In genomic region chr16:67966549-67967182, GRCh38 we compare ENCODE assay signal across 8 cellular contexts. TPM values are rescaled to one million over a fixed set of nuclear protein-coding genes. Genes with fewer than 3 reads are reported as not detected.
DNase-seq lines count a peak whose midpoint lies in the region; ATAC-seq and TF ChIP-seq lines count a peak whose summit lies in the region.

No MANE protein-coding gene starts in this region.

- ATAC-seq in activated naive CD8-positive, alpha-beta T cell treated with anti-CD3 and anti-CD28 coated beads, Interleukin-2, amount 50 U/mL, for 24 hours: no peak
- ATAC-seq in GM21529 (IDR thresholded peaks at IDR 0.05; ENCODE audit: unreplicated experiment): no peak

- H3K36me3 Mint-ChIP-seq in activated naive CD8-positive, alpha-beta T cell treated with anti-CD3 and anti-CD28 coated beads, Interleukin-2, amount 50 U/mL, for 24 hours (ENCODE audit: low read depth): peaks cover 6% of the 10 kb centered on the region

- H3K27ac Mint-ChIP-seq in activated naive CD8-positive, alpha-beta T cell treated with anti-CD3 and anti-CD28 coated beads, Interleukin-2, amount 50 U/mL, for 24 hours: no peak overlapping the region

- no peaks in the 10 kb centered on the region for H3K27me3 ChIP-seq in HL-60 (ENCODE audit: insufficient read depth, poor library complexity, severe bottlenecking)
- H3K27me3 ChIP-seq in tibial nerve: no peaks in the 10 kb centered on the region

- WGBS in tibial nerve, 2 donors: 19 to 38% methylated on average over 3 of the region's 3 CpGs

- in situ Hi-C loops in ACHN (cut with HindIII; ENCODE audit: low pct_ligation_motif_present, low pct_unique_long_range_greater_than_20kb, low sequenced_read_pairs) (no loop called here), GM13977 (cut with MboI; ENCODE audit: low pct_unique_long_range_greater_than_20kb, low sequenced_read_pairs, unreplicated experiment) (no loop called here)

- H3K4me1 Mint-ChIP-seq in activated naive CD8-positive, alpha-beta T cell treated with anti-CD3 and anti-CD28 coated beads, Interleukin-2, amount 50 U/mL, for 24 hours: peaks cover 20% of the 10 kb centered on the region

- H3K4me1 ChIP-seq in tibial nerve: peaks cover 0 to 63% (median 43%) of the 10 kb centered on the region in 4 donors

- H3K27me3 Mint-ChIP-seq in activated naive CD8-positive, alpha-beta T cell treated with anti-CD3 and anti-CD28 coated beads, Interleukin-2, amount 50 U/mL, for 24 hours: no peaks in the 10 kb centered on the region

- peaks cover 0 to 17% (median 5%) of the 10 kb centered on the region in 3 donors for H3K36me3 ChIP-seq in tibial nerve

- TF ChIP-seq EP300 in tibial nerve (IDR thresholded peaks at IDR 0.05): no peak

- H3K4me3 Mint-ChIP-seq in activated naive CD8-positive, alpha-beta T cell treated with anti-CD3 and anti-CD28 coated beads, Interleukin-2, amount 50 U/mL, for 24 hours: peak overlapping the region; percentile 95

- no peaks in the 10 kb centered on the region for H3K9me3 Mint-ChIP-seq in activated naive CD8-positive, alpha-beta T cell treated with anti-CD3 and anti-CD28 coated beads, Interleukin-2, amount 50 U/mL, for 24 hours

- DNase-seq in ACHN (peak; percentile 30), HL-60 (ENCODE audit: low read depth in 1 of 2, low spot score in 1 of 2) (peak; percentile 35 to 37), islet precursor cell (peak; percentile 90), tibial nerve (ENCODE audit: low spot score in 2 of 2) (no peak), GM13977 (ENCODE audit: low spot score) (no peak), HK-2 (ENCODE audit: unreplicated experiment) (no peak)
- DNase-seq in activated naive CD8-positive, alpha-beta T cell treated with anti-CD3 and anti-CD28 coated beads, Interleukin-2, amount 50 U/mL, for 24 hours: no peak

- H3K4me3 ChIP-seq in HL-60 (replicated peaks; ENCODE audit: insufficient read depth, low read length) (no peak overlapping the region), tibial nerve (peak overlapping the region; percentile 80 to 100 (median 92))

- H3K27ac ChIP-seq in HL-60 (replicated peaks) (no peak overlapping the region), tibial nerve (peak overlapping the region; percentile 89 to 99 (median 96))

- no peak for TF ChIP-seq POLR2A in tibial nerve (IDR thresholded peaks at IDR 0.05)

- H3K9me3 ChIP-seq in tibial nerve: no peaks in the 10 kb centered on the region

- TF ChIP-seq CTCF in HL-60 (IDR thresholded peaks at IDR 0.05; ENCODE audit: insufficient read depth, low read length): no peak
- TF ChIP-seq CTCF in tibial nerve (IDR thresholded peaks at IDR 0.05): no peak
- TF ChIP-seq CTCF in GM13977 (IDR thresholded peaks at IDR 0.05; ENCODE audit: extremely low read depth, insufficient read depth, missing control alignments): no peak

RNA-seq across cellular contexts. Expression of gene SLC12A4, which starts 1.8 kb away (rescaled TPM):
- 100 to 1,000 TPM in 2 of 4 donors, 10 to 100 TPM in 2; 82.0 to 127 (median 101) TPM for total RNA-seq in tibial nerve

RNA-seq across cellular contexts. Expression of gene DPEP3, which starts 13.6 kb away (rescaled TPM):
- total RNA-seq in tibial nerve: under 1 TPM in 1 of 4 donors, not detected in 3; 0.66 TPM

RNA-seq across cellular contexts. Expression of gene LCAT, which starts 22.7 kb away (rescaled TPM):
- total RNA-seq in tibial nerve: 10 to 100 TPM; 17.9 to 43.9 (median 26.8) TPM

RNA-seq across cellular contexts. Expression of gene PSMB10, which starts 30.0 kb away (rescaled TPM):
- 10 to 100 TPM; 22.9 to 57.6 (median 39.4) TPM for total RNA-seq in tibial nerve

RNA-seq across cellular contexts. Expression of gene DPEP2, which starts 32.6 kb away (rescaled TPM):
- total RNA-seq in tibial nerve: 10 to 100 TPM in 1 of 4 donors, 1 to 10 TPM in 3; 1.0 to 12.6 (median 3.8) TPM

Comparison
In these comparisons a context has a peak if more than half of its experiments do, and no peak if none do; other contexts are left out.
1. DNase-seq: peak in ACHN (single experiment), HL-60 (2 of 2) and islet precursor cell (single experiment); none in activated naive CD8-positive, alpha-beta T cell treated with anti-CD3 and anti-CD28 coated beads, Interleukin-2, amount 50 U/mL, for 24 hours (single experiment), tibial nerve (0 of 2), GM13977 (single experiment) and HK-2 (single experiment).